Comparison of ENCODE assay signal across 8 cellular contexts in genomic region chr4:169070895-169071218, GRCh38.
DNase-seq lines count a peak whose midpoint lies in the region; ATAC-seq and TF ChIP-seq lines count a peak whose summit lies in the region.

No MANE protein-coding gene starts in this region.

- peaks cover 0 to 11% (median 0%) of the 10 kb centered on the region in 4 donors for H3K4me1 ChIP-seq in upper lobe of left lung

- H3K9me3 ChIP-seq in upper lobe of left lung = no peaks in the 10 kb centered on the region

- H3K27me3 Mint-ChIP-seq in activated naive CD8-positive, alpha-beta T cell treated with anti-CD3 and anti-CD28 coated beads, Interleukin-2, amount 10 ng/mL, durations not matched to agents 7 days and 5 days = no peaks in the 10 kb centered on the region
- no peaks in the 10 kb centered on the region for H3K27me3 Mint-ChIP-seq in activated naive CD8-positive, alpha-beta T cell treated with anti-CD3 and anti-CD28 coated beads for 36 hours
- H3K27me3 Mint-ChIP-seq in activated T-cell treated with anti-CD3 and anti-CD28 coated beads, Interleukin-2, amount 50 U/mL, for 4 hours (ENCODE audit: low read depth) = no peaks in the 10 kb centered on the region

- peak overlapping the region in 3 of 4 donors; percentile 6 to 77 (median 67) for H3K27ac ChIP-seq in upper lobe of left lung

- H3K4me1 Mint-ChIP-seq in activated naive CD8-positive, alpha-beta T cell treated with anti-CD3 and anti-CD28 coated beads, Interleukin-2, amount 10 ng/mL, durations not matched to agents 7 days and 5 days = peaks cover 7% of the 10 kb centered on the region
- H3K4me1 Mint-ChIP-seq in activated naive CD8-positive, alpha-beta T cell treated with anti-CD3 and anti-CD28 coated beads for 36 hours = no peaks in the 10 kb centered on the region
- H3K4me1 Mint-ChIP-seq in activated T-cell treated with anti-CD3 and anti-CD28 coated beads, Interleukin-2, amount 50 U/mL, for 4 hours (ENCODE audit: low read depth) = peaks cover 2% of the 10 kb centered on the region

- ATAC-seq in activated naive CD8-positive, alpha-beta T cell treated with anti-CD3 and anti-CD28 coated beads, Interleukin-2, amount 10 ng/mL, durations not matched to agents 7 days and 5 days (ENCODE audit: low read depth) = no peak
- ATAC-seq in upper lobe of left lung (ENCODE audit: low FRiP score in 2 of 2) (peak; percentile 34 to 56), GM18505 (IDR thresholded peaks at IDR 0.05; ENCODE audit: unreplicated experiment) (no peak), HG03460 (IDR thresholded peaks at IDR 0.05; ENCODE audit: unreplicated experiment) (no peak)
- ATAC-seq in activated T-cell treated with anti-CD3 and anti-CD28 coated beads, Interleukin-2, amount 50 U/mL, for 4 hours = no peak

- no peaks in the 10 kb centered on the region for H3K27me3 ChIP-seq in upper lobe of left lung

- H3K9me3 Mint-ChIP-seq in activated naive CD8-positive, alpha-beta T cell treated with anti-CD3 and anti-CD28 coated beads, Interleukin-2, amount 10 ng/mL, durations not matched to agents 7 days and 5 days = no peaks in the 10 kb centered on the region
- H3K9me3 Mint-ChIP-seq in activated naive CD8-positive, alpha-beta T cell treated with anti-CD3 and anti-CD28 coated beads for 36 hours = no peaks in the 10 kb centered on the region
- H3K9me3 Mint-ChIP-seq in activated T-cell treated with anti-CD3 and anti-CD28 coated beads, Interleukin-2, amount 50 U/mL, for 4 hours = no peaks in the 10 kb centered on the region

- POLR2A ChIA-PET in activated naive CD8-positive, alpha-beta T cell treated with anti-CD3 and anti-CD28 coated beads, Interleukin-2, amount 10 ng/mL, durations not matched to agents 7 days and 5 days (lab: Charles Lee) = no interaction called here

- 64 to 68% methylated on average over 5 of the region's 5 CpGs for whole genome bisulfite sequencing in upper lobe of left lung, 2 donors

- no peak for TF ChIP-seq EP300 in upper lobe of left lung (IDR thresholded peaks at IDR 0.05)

- TF ChIP-seq CTCF in upper lobe of left lung (IDR thresholded peaks at IDR 0.05) = no peak

- peak overlapping the region; percentile 39 for H3K27ac Mint-ChIP-seq in activated naive CD8-positive, alpha-beta T cell treated with anti-CD3 and anti-CD28 coated beads, Interleukin-2, amount 10 ng/mL, durations not matched to agents 7 days and 5 days
- no peak overlapping the region for H3K27ac Mint-ChIP-seq in activated naive CD8-positive, alpha-beta T cell treated with anti-CD3 and anti-CD28 coated beads for 36 hours

- H3K4me3 Mint-ChIP-seq in activated naive CD8-positive, alpha-beta T cell treated with anti-CD3 and anti-CD28 coated beads, Interleukin-2, amount 10 ng/mL, durations not matched to agents 7 days and 5 days = no peak overlapping the region
- no peak overlapping the region for H3K4me3 Mint-ChIP-seq in activated naive CD8-positive, alpha-beta T cell treated with anti-CD3 and anti-CD28 coated beads for 36 hours
- no peak overlapping the region for H3K4me3 Mint-ChIP-seq in activated T-cell treated with anti-CD3 and anti-CD28 coated beads, Interleukin-2, amount 50 U/mL, for 4 hours

- DNase-seq in activated naive CD8-positive, alpha-beta T cell treated with anti-CD3 and anti-CD28 coated beads, Interleukin-2, amount 10 ng/mL, durations not matched to agents 7 days and 5 days = no peak
- no peak for DNase-seq in activated naive CD8-positive, alpha-beta T cell treated with anti-CD3 and anti-CD28 coated beads for 36 hours
- DNase-seq in RPMI8226 (peak; percentile 24), iris pigment epithelial cell (ENCODE audit: low read depth) (peak; percentile 74), upper lobe of left lung (peak in 1 of 2 donors; percentile 70)
- DNase-seq in activated T-cell treated with anti-CD3 and anti-CD28 coated beads, Interleukin-2, amount 50 U/mL, for 4 hours = no peak

- TF ChIP-seq POLR2A in upper lobe of left lung (IDR thresholded peaks at IDR 0.05) (no peak), GM18505 (IDR thresholded peaks at IDR 0.05; ENCODE audit: borderline replicate concordance, extremely low read depth, insufficient read depth, insufficient read length) (no peak)

- H3K36me3 ChIP-seq in upper lobe of left lung = no peaks in the 10 kb centered on the region

- no peak overlapping the region for H3K4me3 ChIP-seq in upper lobe of left lung

- no peaks in the 10 kb centered on the region for H3K36me3 Mint-ChIP-seq in activated naive CD8-positive, alpha-beta T cell treated with anti-CD3 and anti-CD28 coated beads, Interleukin-2, amount 10 ng/mL, durations not matched to agents 7 days and 5 days
- H3K36me3 Mint-ChIP-seq in activated naive CD8-positive, alpha-beta T cell treated with anti-CD3 and anti-CD28 coated beads for 36 hours = no peaks in the 10 kb centered on the region
- H3K36me3 Mint-ChIP-seq in activated T-cell treated with anti-CD3 and anti-CD28 coated beads, Interleukin-2, amount 50 U/mL, for 4 hours (ENCODE audit: insufficient read depth) = no peaks in the 10 kb centered on the region

Comparison
In these comparisons a context has a peak if more than half of its experiments do, and no peak if none do; other contexts are left out.
1. ATAC-seq: peak in upper lobe of left lung (2 of 2); none in activated naive CD8-positive, alpha-beta T cell treated with anti-CD3 and anti-CD28 coated beads, Interleukin-2, amount 10 ng/mL, durations not matched to agents 7 days and 5 days (single experiment), GM18505 (single experiment), HG03460 (single experiment) and activated T-cell treated with anti-CD3 and anti-CD28 coated beads, Interleukin-2, amount 50 U/mL, for 4 hours (0 of 2).
2. DNase-seq: peak in RPMI8226 (single experiment) and iris pigment epithelial cell (single experiment); none in activated naive CD8-positive, alpha-beta T cell treated with anti-CD3 and anti-CD28 coated beads, Interleukin-2, amount 10 ng/mL, durations not matched to agents 7 days and 5 days (single experiment), activated naive CD8-positive, alpha-beta T cell treated with anti-CD3 and anti-CD28 coated beads for 36 hours (single experiment) and activated T-cell treated with anti-CD3 and anti-CD28 coated beads, Interleukin-2, amount 50 U/mL, for 4 hours (single experiment).